ENCODE assay signal across 8 cellular contexts in the genomic region with DNA sequence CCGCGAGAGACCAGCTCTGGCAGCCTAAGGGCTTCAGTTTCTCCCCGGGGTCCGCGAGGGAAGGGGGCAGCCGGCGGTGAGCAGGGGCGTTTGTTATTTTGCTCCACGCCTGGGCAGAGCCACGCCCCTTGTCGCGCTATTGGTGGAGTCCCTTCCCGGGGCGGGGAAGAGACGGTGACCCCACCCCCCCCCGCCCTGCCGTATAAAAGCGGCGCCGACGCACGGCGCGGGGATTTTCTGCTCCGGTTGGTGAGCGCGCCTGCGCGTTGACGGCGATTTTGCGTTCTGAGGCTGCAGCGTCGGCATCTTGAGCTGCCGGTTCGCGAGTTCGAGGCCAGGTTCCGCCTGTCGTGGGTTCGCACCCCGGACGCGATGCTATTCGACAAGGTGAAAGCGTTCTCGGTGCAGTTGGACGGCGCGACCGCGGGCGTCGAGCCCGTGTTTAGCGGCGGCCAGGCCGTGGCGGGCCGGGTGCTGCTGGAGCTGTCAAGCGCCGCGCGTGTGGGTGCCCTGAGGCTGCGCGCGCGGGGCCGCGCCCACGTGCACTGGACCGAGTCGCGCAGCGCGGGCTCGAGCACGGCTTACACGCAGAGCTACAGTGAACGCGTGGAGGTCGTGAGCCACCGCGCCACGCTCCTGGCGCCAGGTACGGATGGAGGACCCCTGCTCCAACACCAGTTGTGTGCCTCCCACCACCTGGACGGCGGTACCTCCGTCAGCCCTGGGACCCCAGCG. TPM values are rescaled to one million over a fixed set of nuclear protein-coding genes. Genes with fewer than 3 reads are reported as not detected.
DNase-seq lines count a peak whose midpoint lies in the region; ATAC-seq and TF ChIP-seq lines count a peak whose summit lies in the region.

A gene (plus strand): TSS at position 232 of the 735 bp plus-strand sequence. CDS start 141 bp downstream, at position 373.

- H3K9ac ChIP-seq in HUES64 (ENCODE audit: low read depth, low read length), result no peak within 1 kb of the TSS

- WGBS in HUES64, result 38% methylated on average over 91 of the region's 91 CpGs

- H3K27me3 ChIP-seq in HUES64 (ENCODE audit: insufficient read depth, low read length) (no peaks in the 10 kb centered on the region), neutrophil (no peaks in the 10 kb centered on the region)

- H3K27ac ChIP-seq in HUES64 (ENCODE audit: low read depth, low read length) (no peak within 1 kb of the TSS), neutrophil (peak within 1 kb of the TSS; percentile 76)

- DNase-seq in SK-MEL-5 (ENCODE audit: low read depth, low spot score) (peak; percentile 75), germinal center (ENCODE audit: low spot score) (peak; percentile 98), stromal cell of bone marrow (ENCODE audit: low read depth) (peak; percentile 81)
- DNase-seq in activated naive CD4-positive, alpha-beta T cell treated with anti-CD3 and anti-CD28 coated beads, Interleukin-2, amount 50 U/mL, for 16 hours, result peak; percentile 89

- ATAC-seq in GM18870 (IDR thresholded peaks at IDR 0.05; ENCODE audit: unreplicated experiment) (peak; percentile 32), GM18873 (IDR thresholded peaks at IDR 0.05; ENCODE audit: low FRiP score, unreplicated experiment) (no peak)

- peak within 1 kb of the TSS; percentile 60 for H3K4me3 ChIP-seq in HUES64 (ENCODE audit: low read length)
- peak within 1 kb of the TSS; percentile 59 to 64 for H3K4me3 ChIP-seq in neutrophil (ENCODE audit: low read depth in 1 of 2, low read length in 1 of 2)

- H3K9me3 ChIP-seq in HUES64 (ENCODE audit: insufficient read depth, low read depth, low read length) (no peaks in the 10 kb centered on the region), neutrophil (no peaks in the 10 kb centered on the region)

- H3K4me1 ChIP-seq in HUES64 (ENCODE audit: insufficient read depth, low read length) (no peaks in the 10 kb centered on the region), neutrophil (ENCODE audit: control insufficient read depth in 1 of 2, insufficient read depth in 1 of 2, low read depth in 1 of 2, low read length in 1 of 2) (peaks cover 22 to 28% of the 10 kb centered on the region in 2 experiments)

- H3K36me3 ChIP-seq in HUES64 (ENCODE audit: insufficient read depth, low read length) (0 out of 2 replicates have a peak, but pooled peaks cover 10% of the 10 kb centered on the region), neutrophil (peaks cover 42% of the 10 kb centered on the region)

- TF ChIP-seq CTCF in neutrophil (IDR thresholded peaks at IDR 0.05), result peak; percentile 53

- in situ Hi-C loops in SK-MEL-5 (cut with HindIII; ENCODE audit: low pct_unique_long_range_greater_than_20kb, low sequenced_read_pairs), result no loop called here

RNA-seq across cellular contexts. Expression of the gene that starts here (rescaled TPM):
- 2.0 TPM for polyA plus RNA-seq in HUES64 (2013, experiment 1 of 2)
- 3.6 TPM for polyA plus RNA-seq in HUES64 (2013, experiment 2 of 2)
- total RNA-seq in SK-MEL-5 (2014; rRNA removed; shearing (Covaris generic)), result 14.8 and 17.4 TPM in 2 replicates
- polyA plus RNA-seq in SK-MEL-5 (2015; cell fraction: cytosol; rRNA removed), result 19.6 and 22.4 TPM in 2 replicates
- 32.8 and 34.6 TPM in 2 replicates for polyA plus RNA-seq in SK-MEL-5 (2015; cell fraction: nucleus; rRNA removed)
